24 cellular contexts compared by ENCODE assay signal in the genomic region with DNA sequence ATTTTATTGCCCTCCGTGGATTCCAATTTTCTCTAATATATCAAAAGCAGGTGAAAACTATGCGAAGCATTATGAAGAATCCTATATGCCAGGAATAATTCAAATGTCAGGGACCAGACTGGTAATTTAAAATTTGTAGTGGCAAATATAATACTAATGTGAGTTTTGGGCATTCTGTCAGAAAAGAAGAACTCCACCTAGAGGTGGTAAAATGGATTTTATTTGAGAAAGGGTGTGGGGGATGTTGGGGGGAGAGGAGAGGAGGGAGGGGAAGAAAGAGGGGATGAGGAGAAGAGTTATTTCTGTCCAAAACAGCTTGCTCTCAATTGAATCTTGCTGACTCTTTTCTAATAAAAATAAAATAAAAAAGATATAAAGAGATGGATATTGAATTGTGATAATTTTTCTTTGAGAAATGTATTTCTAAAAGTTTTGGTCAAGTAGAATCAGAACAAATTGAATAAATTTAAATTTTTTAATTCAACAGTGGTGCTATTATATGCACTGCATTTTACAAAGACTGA.
DNase-seq lines count a peak whose midpoint lies in the region; ATAC-seq and TF ChIP-seq lines count a peak whose summit lies in the region.
"Had no signal": no experiment of that assay in that cellular context is flagged by ENCODE, and none has a peak within 500 bp of the region (broad histone marks: within the 10 kb centered on the region; RNA-seq: fewer than 3 reads in every experiment).

No MANE protein-coding gene starts in this region.

- CTCF ChIA-PET in WTC11 (lab: Charles Lee), result interaction anchor here (0.5 to 0.7 kb wide), 2 partner anchors 272 to 918 kb away, joined by 3 read pairs; no protein-coding TSS in a partner anchor

- H3K27me3 ChIP-seq in GM23248 (replicated peaks; ENCODE audit: insufficient read depth) (no peaks in the 10 kb centered on the region), right atrium auricular region (no peaks in the 10 kb centered on the region)
- H3K27me3 ChIP-seq: BLaER1, body of pancreas, upper lobe of left lung had no signal

- H3K36me3 Mint-ChIP-seq in WTC11, result peaks cover 6% of the 10 kb centered on the region
- H3K36me3 Mint-ChIP-seq in neural crest cell (ENCODE audit: low read depth), result peaks cover 5% of the 10 kb centered on the region
- no peaks in the 10 kb centered on the region for H3K36me3 Mint-ChIP-seq in immature natural killer cell
- H3K36me3 Mint-ChIP-seq: activated naive CD8-positive, alpha-beta T cell treated with anti-CD3 and anti-CD28 coated beads for 36 hours; naive thymus-derived CD8-positive, alpha-beta T cell had no signal

- POLR2A ChIA-PET in WTC11 (lab: Charles Lee), result no interaction called here

- H3K4me3 Mint-ChIP-seq in WTC11, result no peak overlapping the region
- no peak overlapping the region for H3K4me3 Mint-ChIP-seq in neural crest cell
- H3K4me3 Mint-ChIP-seq in immature natural killer cell, result no peak overlapping the region
- H3K4me3 Mint-ChIP-seq: activated CD4-positive, alpha-beta T cell treated with anti-CD3 and anti-CD28 coated beads, Interleukin-2, amount 10 ng/mL, durations not matched to agents 24 days and 14 days; activated naive CD8-positive, alpha-beta T cell treated with anti-CD3 and anti-CD28 coated beads for 36 hours; activated T-helper 17 cell treated with anti-CD3 and anti-CD28 coated beads, Interleukin-2, amount 50 U/mL, for 72 hours; naive thymus-derived CD8-positive, alpha-beta T cell; stimulated activated naive CD8-positive, alpha-beta T cell treated with anti-CD3 and anti-CD28 coated beads, Interleukin-15, amount 100 ng/mL, for 72 hours had no signal

- H3K79me2 ChIP-seq in GM23248 (ENCODE audit: insufficient read depth), result no peaks in the 10 kb centered on the region

- H3K9me3 Mint-ChIP-seq in WTC11 (peaks cover 14% of the 10 kb centered on the region), neural crest cell (peaks cover 12% of the 10 kb centered on the region), immature natural killer cell (peaks cover 2 to 22% (median 10%) of the 10 kb centered on the region in 6 donors)
- H3K9me3 Mint-ChIP-seq: activated CD4-positive, alpha-beta T cell treated with anti-CD3 and anti-CD28 coated beads, Interleukin-2, amount 10 ng/mL, durations not matched to agents 24 days and 14 days had no signal

- H3K4me2 ChIP-seq in GM23248 (ENCODE audit: unreplicated experiment), result no peak overlapping the region
- H3K4me2 ChIP-seq: BLaER1 had no signal

- DNase-seq in GM23248 (peak; percentile 2), Kasumi-1 (lab: John Stamatoyannopoulos, UW) (peak; percentile 10 to 42), WTC11 (ENCODE audit: low spot score) (no peak), neural crest cell (ENCODE audit: low read depth, low spot score) (no peak), right atrium auricular region (ENCODE audit: low spot score) (no peak), HK-2 (ENCODE audit: unreplicated experiment) (no peak), immature natural killer cell (no peak)
- DNase-seq: activated CD4-positive, alpha-beta T cell treated with anti-CD3 and anti-CD28 coated beads, Interleukin-2, amount 10 ng/mL, durations not matched to agents 24 days and 14 days; activated naive CD8-positive, alpha-beta T cell treated with anti-CD3 and anti-CD28 coated beads for 36 hours; body of pancreas; GDM1; hypothalamus; kidney; naive thymus-derived CD8-positive, alpha-beta T cell; NCI-H1417 treated with DMSO at 0.1 percent for 48 hours; NCI-H748 treated with DMSO at 0.1 percent for 48 hours; posterior cingulate gyrus; RPMI8226; stimulated activated naive CD8-positive, alpha-beta T cell treated with anti-CD3 and anti-CD28 coated beads, Interleukin-15, amount 100 ng/mL, for 72 hours; T-helper 1 cell; upper lobe of left lung had no signal

- no peaks in the 10 kb centered on the region for H4K20me1 ChIP-seq in GM23248 (ENCODE audit: insufficient read depth)
- H4K20me1 ChIP-seq: BLaER1 had no signal

- no peak overlapping the region for H2AFZ ChIP-seq in GM23248

- no peak overlapping the region for H3K27ac ChIP-seq in GM23248
- no peak overlapping the region for H3K27ac ChIP-seq in right atrium auricular region
- H3K27ac ChIP-seq: BLaER1, body of pancreas, coronary artery, upper lobe of left lung had no signal

- no peak overlapping the region for H3K9ac ChIP-seq in GM23248
- H3K9ac ChIP-seq: BLaER1 had no signal

- H3K27ac Mint-ChIP-seq in WTC11 (no peak overlapping the region), neural crest cell (ENCODE audit: unreplicated experiment) (no peak overlapping the region), immature natural killer cell (no peak overlapping the region)
- H3K27ac Mint-ChIP-seq: activated CD4-positive, alpha-beta T cell treated with anti-CD3 and anti-CD28 coated beads, Interleukin-2, amount 10 ng/mL, durations not matched to agents 24 days and 14 days; activated naive CD8-positive, alpha-beta T cell treated with anti-CD3 and anti-CD28 coated beads for 36 hours; activated T-helper 17 cell treated with anti-CD3 and anti-CD28 coated beads, Interleukin-2, amount 50 U/mL, for 72 hours; naive thymus-derived CD8-positive, alpha-beta T cell; stimulated activated naive CD8-positive, alpha-beta T cell treated with anti-CD3 and anti-CD28 coated beads, Interleukin-15, amount 100 ng/mL, for 72 hours had no signal

- H3K4me1 Mint-ChIP-seq in WTC11 (no peaks in the 10 kb centered on the region), neural crest cell (no peaks in the 10 kb centered on the region), immature natural killer cell (no peaks in the 10 kb centered on the region)
- H3K4me1 Mint-ChIP-seq: activated CD4-positive, alpha-beta T cell treated with anti-CD3 and anti-CD28 coated beads, Interleukin-2, amount 10 ng/mL, durations not matched to agents 24 days and 14 days; activated naive CD8-positive, alpha-beta T cell treated with anti-CD3 and anti-CD28 coated beads for 36 hours; activated T-helper 17 cell treated with anti-CD3 and anti-CD28 coated beads, Interleukin-2, amount 50 U/mL, for 72 hours; naive thymus-derived CD8-positive, alpha-beta T cell; stimulated activated naive CD8-positive, alpha-beta T cell treated with anti-CD3 and anti-CD28 coated beads, Interleukin-15, amount 100 ng/mL, for 72 hours had no signal

- no peaks in the 10 kb centered on the region for H3K27me3 Mint-ChIP-seq in WTC11 (ENCODE audit: low read depth)
- H3K27me3 Mint-ChIP-seq in neural crest cell (ENCODE audit: low read depth), result no peaks in the 10 kb centered on the region
- H3K27me3 Mint-ChIP-seq in immature natural killer cell (ENCODE audit: low read depth in 3 of 3), result no peaks in the 10 kb centered on the region
- H3K27me3 Mint-ChIP-seq: activated CD4-positive, alpha-beta T cell treated with anti-CD3 and anti-CD28 coated beads, Interleukin-2, amount 10 ng/mL, durations not matched to agents 24 days and 14 days; activated naive CD8-positive, alpha-beta T cell treated with anti-CD3 and anti-CD28 coated beads for 36 hours; activated T-helper 17 cell treated with anti-CD3 and anti-CD28 coated beads, Interleukin-2, amount 50 U/mL, for 72 hours; naive thymus-derived CD8-positive, alpha-beta T cell; stimulated activated naive CD8-positive, alpha-beta T cell treated with anti-CD3 and anti-CD28 coated beads, Interleukin-15, amount 100 ng/mL, for 72 hours had no signal

- H3K4me1 ChIP-seq in GM23248 (ENCODE audit: insufficient read depth) (no peaks in the 10 kb centered on the region), right atrium auricular region (no peaks in the 10 kb centered on the region)
- H3K4me1 ChIP-seq: BLaER1, body of pancreas, upper lobe of left lung had no signal

- H3K4me3 ChIP-seq in GM23248 (no peak overlapping the region), right atrium auricular region (no peak overlapping the region)
- H3K4me3 ChIP-seq: BLaER1, body of pancreas, coronary artery, upper lobe of left lung had no signal

- H3K9me3 ChIP-seq in GM23248 (ENCODE audit: low read depth) (no peaks in the 10 kb centered on the region), right atrium auricular region (no peaks in the 10 kb centered on the region)
- H3K9me3 ChIP-seq: body of pancreas, upper lobe of left lung had no signal

- no peaks in the 10 kb centered on the region for H3K9me2 ChIP-seq in GM23248 (ENCODE audit: insufficient read depth)

- peak; percentile 55; the same call in 1 of the 2 replicates for ATAC-seq in WTC11
- ATAC-seq: activated T-helper 17 cell treated with anti-CD3 and anti-CD28 coated beads, Interleukin-2, amount 50 U/mL, for 72 hours; body of pancreas; naive thymus-derived CD8-positive, alpha-beta T cell; stimulated activated naive CD8-positive, alpha-beta T cell treated with anti-CD3 and anti-CD28 coated beads, Interleukin-15, amount 100 ng/mL, for 72 hours had no signal

- H3F3A ChIP-seq in GM23248 (ENCODE audit: insufficient read depth), result no peaks in the 10 kb centered on the region

- in situ Hi-C loops in GM23248 (cut with MboI), result no loop called here

- 12 to 13% methylated on average over 2 of the region's 2 CpGs for WGBS in GM23248 (ENCODE audit: low coverage in 1 of 2, low lambda C conversion rate in 2 of 2, missing lambda C conversion rate in 2 of 2), 2 experiments

- TF ChIP-seq CTCF in WTC11 (IDR thresholded peaks at IDR 0.05), result no peak
- peak; percentile 20 for TF ChIP-seq CTCF in neural crest cell (conservative IDR thresholded peaks at IDR 0.05)
- TF ChIP-seq CTCF in right atrium auricular region (IDR thresholded peaks at IDR 0.05), result no peak

- H3K36me3 ChIP-seq in GM23248 (ENCODE audit: low read depth) (no peaks in the 10 kb centered on the region), right atrium auricular region (no peaks in the 10 kb centered on the region)
- H3K36me3 ChIP-seq: BLaER1, upper lobe of left lung had no signal

TF ChIP-seq in WTC11, 78 proteins besides CTCF, POLR2A, EP300 and RAD21 (continues in another document):
- TF ChIP-seq, protein P1, sequence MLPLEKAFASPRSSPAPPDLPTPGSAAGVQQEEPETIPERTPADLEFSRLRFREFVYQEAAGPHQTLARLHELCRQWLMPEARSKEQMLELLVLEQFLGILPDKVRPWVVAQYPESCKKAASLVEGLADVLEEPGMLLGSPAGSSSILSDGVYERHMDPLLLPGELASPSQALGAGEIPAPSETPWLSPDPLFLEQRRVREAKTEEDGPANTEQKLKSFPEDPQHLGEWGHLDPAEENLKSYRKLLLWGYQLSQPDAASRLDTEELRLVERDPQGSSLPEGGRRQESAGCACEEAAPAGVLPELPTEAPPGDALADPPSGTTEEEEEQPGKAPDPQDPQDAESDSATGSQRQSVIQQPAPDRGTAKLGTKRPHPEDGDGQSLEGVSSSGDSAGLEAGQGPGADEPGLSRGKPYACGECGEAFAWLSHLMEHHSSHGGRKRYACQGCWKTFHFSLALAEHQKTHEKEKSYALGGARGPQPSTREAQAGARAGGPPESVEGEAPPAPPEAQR (CRISPR knock-in tag; IDR thresholded peaks at IDR 0.05), result no peak

Comparison
In these comparisons a context has a peak if more than half of its experiments do, and no peak if none do; other contexts are left out.
1. DNase-seq: peak in GM23248 (single experiment) and Kasumi-1 (2 of 2); none in WTC11 (single experiment), neural crest cell (single experiment), right atrium auricular region (single experiment), HK-2 (single experiment) and immature natural killer cell (0 of 3).